ENCODE assay signal across 8 cellular contexts in the genomic region with DNA sequence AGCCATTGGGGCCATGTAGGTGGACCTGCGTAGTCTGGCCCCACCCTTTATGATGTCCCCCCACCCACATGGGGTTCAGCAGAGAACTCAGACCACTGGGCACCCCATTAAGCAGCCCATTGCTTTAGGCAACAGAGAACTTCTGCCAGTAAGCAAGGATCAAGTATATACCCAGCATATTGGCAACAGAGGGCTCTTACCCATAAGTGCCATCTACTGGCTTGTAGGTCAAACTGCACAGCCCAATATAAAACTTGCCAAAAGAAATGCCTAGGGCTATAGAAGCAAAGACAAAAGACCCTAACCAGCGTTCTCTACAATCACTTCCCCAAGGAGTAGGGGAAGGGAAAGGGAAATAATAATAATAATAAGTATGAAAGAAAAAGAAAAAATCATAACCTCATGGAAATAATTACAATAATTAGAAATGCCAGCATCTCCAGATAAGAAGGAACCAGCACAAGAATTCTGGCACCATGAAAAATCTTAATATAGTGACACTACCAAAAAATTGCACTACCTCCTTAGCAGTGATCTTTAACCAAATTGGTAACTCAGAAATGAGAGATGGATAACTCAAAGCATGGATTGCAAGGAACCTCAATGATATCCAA.
DNase-seq lines count a peak whose midpoint lies in the region; ATAC-seq, FAIRE-seq and TF ChIP-seq lines count a peak whose summit lies in the region.

No MANE protein-coding gene starts in this region.

- H3K36me3 ChIP-seq in GM06990 (ENCODE audit: control insufficient read depth, insufficient read depth, low read length), result no peaks in the 10 kb centered on the region

- ATAC-seq in HG02610 (IDR thresholded peaks at IDR 0.05; ENCODE audit: unreplicated experiment) (peak; percentile 70), HG03039 (IDR thresholded peaks at IDR 0.05; ENCODE audit: unreplicated experiment) (no peak), GM21360 (IDR thresholded peaks at IDR 0.05; ENCODE audit: unreplicated experiment) (no peak)

- in situ Hi-C loops in SK-MEL-5 (cut with HindIII; ENCODE audit: low pct_unique_long_range_greater_than_20kb, low sequenced_read_pairs), result no loop called here

- no peak overlapping the region for H3K4me3 ChIP-seq in GM06990 (replicated peaks; ENCODE audit: low read depth, low read length)

- TF ChIP-seq CTCF in GM06990 (IDR thresholded peaks at IDR 0.05; ENCODE audit: insufficient read depth, low read length, poor library complexity, severe bottlenecking), result peak; percentile 62

- no peaks in the 10 kb centered on the region for H3K27me3 ChIP-seq in GM06990 (replicated peaks; ENCODE audit: control insufficient read depth, insufficient read depth, low read length)

- no peak for DNase-seq in GM06990 (ENCODE audit: extremely low read depth, insufficient read length)
- peak; percentile 48 for DNase-seq in SK-MEL-5 (ENCODE audit: low read depth, low spot score)
- DNase-seq in kidney tubule cell (ENCODE audit: low spot score), result peak; percentile 32
- no peak for DNase-seq in GM19239 (ENCODE audit: insufficient read length, low spot score)
- DNase-seq in mesenteric fat pad (ENCODE audit: low spot score), result no peak

- no peak for FAIRE-seq in GM19239 (lab: Jason Lieb, UNC)

Comparison
In these comparisons a context has a peak if more than half of its experiments do, and no peak if none do; other contexts are left out.
1. DNase-seq: peak in SK-MEL-5 (single experiment) and kidney tubule cell (single experiment); none in GM06990 (single experiment), GM19239 (single experiment) and mesenteric fat pad (single experiment).